ENCODE assay signal across 29 cellular contexts in genomic region chr7:16728811-16729210, GRCh38.
"Had no signal": no experiment of that assay in that cellular context is flagged by ENCODE, and none has a peak within 500 bp of the region (broad histone marks: within the 10 kb centered on the region; RNA-seq: fewer than 3 reads in every experiment).

No MANE protein-coding gene starts in this region.

- H3K4me3 ChIP-seq: adrenal gland, body of pancreas, SK-N-MC had no signal

- H3K4me1 Mint-ChIP-seq: activated naive CD4-positive, alpha-beta T cell treated with anti-CD3 and anti-CD28 coated beads, Interleukin-2, amount 10 ng/mL, durations not matched to agents 7 days and 5 days; activated naive CD8-positive, alpha-beta T cell treated with anti-CD3 and anti-CD28 coated beads, Interleukin-2, amount 10 ng/mL, durations not matched to agents 7 days and 5 days; T-cell had no signal

- DNase-seq: activated CD4-positive, alpha-beta T cell treated with anti-CD3 and anti-CD28 coated beads, Interleukin-2, amount 50 U/mL, for 1 hour; activated CD4-positive, CD25-positive, alpha-beta regulatory T cell; activated CD8-positive, alpha-beta memory T cell treated with anti-CD3 and anti-CD28 coated beads, Interleukin-2, amount 50 U/mL, for 4 hours; activated CD8-positive, alpha-beta T cell treated with anti-CD3 and anti-CD28 coated beads for 36 hours; activated gamma-delta T cell treated with Interleukin-2 at 50 U/mL for 16 hours; activated naive CD4-positive, alpha-beta T cell treated with anti-CD3 and anti-CD28 coated beads, Interleukin-2, amount 10 ng/mL, durations not matched to agents 7 days and 5 days; activated naive CD8-positive, alpha-beta T cell treated with anti-CD3 and anti-CD28 coated beads, Interleukin-2, amount 10 ng/mL, durations not matched to agents 7 days and 5 days; activated T-cell treated with anti-CD3 and anti-CD28 coated beads, Interleukin-2, amount 50 U/mL, for 72 hours; adrenal gland; anterior cingulate cortex; body of pancreas; central memory CD4-positive, alpha-beta T cell; KG1; MM.1S; NCI-H1105; NCI-H1436 treated with DMSO at 0.1 percent for 48 hours; NCI-H187; NCI-H2081; NCI-H510A treated with DMSO at 0.1 percent for 48 hours; PC-3; SIG-M5; T-cell; T-helper 2 cell; T1000 had no signal

- H3K27ac Mint-ChIP-seq: activated CD8-positive, alpha-beta T cell treated with anti-CD3 and anti-CD28 coated beads for 36 hours; activated naive CD4-positive, alpha-beta T cell treated with anti-CD3 and anti-CD28 coated beads, Interleukin-2, amount 10 ng/mL, durations not matched to agents 7 days and 5 days; activated naive CD8-positive, alpha-beta T cell treated with anti-CD3 and anti-CD28 coated beads, Interleukin-2, amount 10 ng/mL, durations not matched to agents 7 days and 5 days; activated T-cell treated with anti-CD3 and anti-CD28 coated beads, Interleukin-2, amount 50 U/mL, for 72 hours; activated T-helper 2 cell treated with anti-CD3 and anti-CD28 coated beads, Interferon-gamma antibody, Interleukin-2, Interleukin-4, amounts not matched to agents 10 μg/mL and 5 μg/mL and 100 μg/mL, durations not matched to agents 14 hours and 24 hours and 36 hours; T-cell had no signal

- H3K9me3 Mint-ChIP-seq: activated CD8-positive, alpha-beta T cell treated with anti-CD3 and anti-CD28 coated beads for 36 hours; activated naive CD4-positive, alpha-beta T cell treated with anti-CD3 and anti-CD28 coated beads, Interleukin-2, amount 10 ng/mL, durations not matched to agents 7 days and 5 days; activated naive CD8-positive, alpha-beta T cell treated with anti-CD3 and anti-CD28 coated beads, Interleukin-2, amount 10 ng/mL, durations not matched to agents 7 days and 5 days; activated T-cell treated with anti-CD3 and anti-CD28 coated beads, Interleukin-2, amount 50 U/mL, for 72 hours; activated T-helper 2 cell treated with anti-CD3 and anti-CD28 coated beads, Interferon-gamma antibody, Interleukin-2, Interleukin-4, amounts not matched to agents 10 μg/mL and 5 μg/mL and 100 μg/mL, durations not matched to agents 14 hours and 24 hours and 36 hours; T-cell had no signal

- H3K27me3 ChIP-seq: adrenal gland, body of pancreas had no signal

- H3K27me3 Mint-ChIP-seq: activated CD8-positive, alpha-beta T cell treated with anti-CD3 and anti-CD28 coated beads for 36 hours; activated naive CD4-positive, alpha-beta T cell treated with anti-CD3 and anti-CD28 coated beads, Interleukin-2, amount 10 ng/mL, durations not matched to agents 7 days and 5 days; activated naive CD8-positive, alpha-beta T cell treated with anti-CD3 and anti-CD28 coated beads, Interleukin-2, amount 10 ng/mL, durations not matched to agents 7 days and 5 days; T-cell had no signal

- H3K36me3 ChIP-seq: adrenal gland had no signal

- H3K4me3 Mint-ChIP-seq: activated CD8-positive, alpha-beta T cell treated with anti-CD3 and anti-CD28 coated beads for 36 hours; activated naive CD4-positive, alpha-beta T cell treated with anti-CD3 and anti-CD28 coated beads, Interleukin-2, amount 10 ng/mL, durations not matched to agents 7 days and 5 days; activated naive CD8-positive, alpha-beta T cell treated with anti-CD3 and anti-CD28 coated beads, Interleukin-2, amount 10 ng/mL, durations not matched to agents 7 days and 5 days; activated T-cell treated with anti-CD3 and anti-CD28 coated beads, Interleukin-2, amount 50 U/mL, for 72 hours; T-cell had no signal

- H3K36me3 Mint-ChIP-seq: activated naive CD4-positive, alpha-beta T cell treated with anti-CD3 and anti-CD28 coated beads, Interleukin-2, amount 10 ng/mL, durations not matched to agents 7 days and 5 days; T-cell had no signal

- H3K27ac ChIP-seq: adrenal gland, body of pancreas, VCaP had no signal

- ATAC-seq: activated CD8-positive, alpha-beta T cell treated with anti-CD3 and anti-CD28 coated beads for 36 hours; activated T-cell treated with anti-CD3 and anti-CD28 coated beads, Interleukin-2, amount 50 U/mL, for 72 hours; body of pancreas; PC-3; T-cell had no signal

- H3K9me3 ChIP-seq: adrenal gland, body of pancreas had no signal

- FAIRE-seq: bronchial epithelial cell, TTC549 had no signal
